ENCODE assay signal across 9 cellular contexts in genomic region chr1:47089356-47089755, GRCh38. TPM values are rescaled to one million over a fixed set of nuclear protein-coding genes. Genes with fewer than 3 reads are reported as not detected.
DNase-seq lines count a peak whose midpoint lies in the region; ATAC-seq, FAIRE-seq and TF ChIP-seq lines count a peak whose summit lies in the region.
"Not testable (repeated sequence)": the region's sequence is repeated elsewhere in the genome, so short reads cannot be mapped to it uniquely, and the experiment has no call there.
"Had no signal": no experiment of that assay in that cellular context is flagged by ENCODE, and none has a peak within 500 bp of the region (broad histone marks: within the 10 kb centered on the region; RNA-seq: fewer than 3 reads in every experiment).

No MANE protein-coding gene starts in this region.

- H3K9ac ChIP-seq in Loucy (ENCODE audit: low read depth, low read length, poor library complexity, severe bottlenecking); PC-3 (ENCODE audit: low read length); kidney (ENCODE audit: low read length in 2 of 2): not testable (repeated sequence)

- not testable (repeated sequence) for H4K20me1 ChIP-seq in Loucy (ENCODE audit: insufficient read depth, low read length, poor library complexity, severe bottlenecking); PC-3 (ENCODE audit: low read length)

- H3K4me1 ChIP-seq in Loucy (ENCODE audit: insufficient read depth, low read length, poor library complexity, severe bottlenecking); PC-3 (ENCODE audit: insufficient read depth, low read length); kidney (ENCODE audit: control insufficient read depth in 1 of 2, insufficient read depth in 1 of 2, low read depth in 1 of 2, low read length in 2 of 2); prostate gland (replicated peaks): not testable (repeated sequence)

- not testable (repeated sequence) for H3K9me3 Mint-ChIP-seq in activated CD8-positive, alpha-beta T cell treated with anti-CD3 and anti-CD28 coated beads, Interleukin-2, amount 10 ng/mL, durations not matched to agents 7 days and 5 days (ENCODE audit: insufficient read depth)

- 12% methylated on average over 3 of the region's 3 CpGs for WGBS in prostate gland

- BruUV-seq in PC-3 (replicated peaks; lab: Mats Ljungman, UMichigan), result not testable (repeated sequence)

- not testable (repeated sequence) for H3K9me3 ChIP-seq in Loucy (ENCODE audit: insufficient read depth, low read depth, low read length); PC-3 (ENCODE audit: low read length); kidney (ENCODE audit: control insufficient read depth in 1 of 2, low read length in 2 of 2); prostate gland

- POLR2A ChIA-PET in PC-3 (lab: Charles Lee; ENCODE audit: unreplicated experiment); activated CD8-positive, alpha-beta T cell treated with anti-CD3 and anti-CD28 coated beads, Interleukin-2, amount 10 ng/mL, durations not matched to agents 7 days and 5 days (lab: Charles Lee): not testable (repeated sequence)

- not testable (repeated sequence) for H3K4me2 ChIP-seq in Loucy (ENCODE audit: low read depth, low read length, poor library complexity, severe bottlenecking); PC-3 (ENCODE audit: low read length)

- in situ Hi-C loops in G401 (cut with HindIII; ENCODE audit: low sequenced_read_pairs), result not testable (repeated sequence)

- H3K4me3 Mint-ChIP-seq in activated CD8-positive, alpha-beta T cell treated with anti-CD3 and anti-CD28 coated beads, Interleukin-2, amount 10 ng/mL, durations not matched to agents 7 days and 5 days, result not testable (repeated sequence)

- not testable (repeated sequence) for H3K27me3 Mint-ChIP-seq in activated CD8-positive, alpha-beta T cell treated with anti-CD3 and anti-CD28 coated beads, Interleukin-2, amount 10 ng/mL, durations not matched to agents 7 days and 5 days (ENCODE audit: low read depth)

- intact Hi-C loops in PC-3 (cut with micrococcal nuclease); kidney (cut with DNase I); prostate gland (cut with DNase I): not testable (repeated sequence)

- not testable (repeated sequence) for H3K36me3 Mint-ChIP-seq in activated CD8-positive, alpha-beta T cell treated with anti-CD3 and anti-CD28 coated beads, Interleukin-2, amount 10 ng/mL, durations not matched to agents 7 days and 5 days (ENCODE audit: low read depth)

- H3K36me3 ChIP-seq in Loucy (ENCODE audit: insufficient read depth, low read length); PC-3 (ENCODE audit: low read depth, low read length); kidney (ENCODE audit: control insufficient read depth in 1 of 2, insufficient read depth in 2 of 2, low read length in 2 of 2); prostate gland: not testable (repeated sequence)

- peak; percentile 33 for FAIRE-seq in kidney (lab: Jason Lieb, UNC)

- peak; percentile 72 for TF ChIP-seq CTCF in 22Rv1 (IDR thresholded peaks at IDR 0.05)
- TF ChIP-seq CTCF in Loucy (conservative IDR thresholded peaks at IDR 0.05; ENCODE audit: low read length), result peak; percentile 50
- peak; percentile 44; the same call in 1 of the 2 replicates for TF ChIP-seq CTCF in PC-3 (conservative IDR thresholded peaks at IDR 0.05; ENCODE audit: low read depth, low read length)
- peak; percentile 43 for TF ChIP-seq CTCF in kidney (IDR thresholded peaks at IDR 0.05; ENCODE audit: borderline replicate concordance, extremely low read depth, insufficient read depth)
- TF ChIP-seq CTCF in prostate gland (IDR thresholded peaks at IDR 0.05), result peak; percentile 17 to 71 (median 51)

- not testable (repeated sequence) for H3K79me2 ChIP-seq in Loucy (ENCODE audit: insufficient read depth, low read length); PC-3 (ENCODE audit: low read length)

- CTCF ChIA-PET in PC-3 (lab: Charles Lee); activated CD8-positive, alpha-beta T cell treated with anti-CD3 and anti-CD28 coated beads, Interleukin-2, amount 10 ng/mL, durations not matched to agents 7 days and 5 days (lab: Charles Lee): not testable (repeated sequence)

- TF ChIP-seq POLR2A in prostate gland (IDR thresholded peaks at IDR 0.05), result not testable (repeated sequence)

- DNase-seq in G401 (ENCODE audit: low spot score), result peak; percentile 9
- peak; percentile 62 for DNase-seq in PC-3
- peak; percentile 60 for DNase-seq in activated CD8-positive, alpha-beta T cell treated with anti-CD3 and anti-CD28 coated beads, Interleukin-2, amount 10 ng/mL, durations not matched to agents 7 days and 5 days
- peak; percentile 60 for DNase-seq in dermis blood vessel endothelial cell
- not testable (repeated sequence) for DNase-seq in kidney
- DNase-seq in prostate gland (ENCODE audit: low spot score), result peak; percentile 19

- not testable (repeated sequence) for H3F3A ChIP-seq in Loucy (ENCODE audit: low read depth); PC-3 (ENCODE audit: low read length, unreplicated experiment)

- not testable (repeated sequence) for H3K27ac ChIP-seq in 22Rv1; PC-3 (ENCODE audit: low read length); kidney (ENCODE audit: low read depth in 2 of 2, low read length in 2 of 2); prostate gland

- not testable (repeated sequence) for H2AFZ ChIP-seq in Loucy (ENCODE audit: low read length); PC-3 (ENCODE audit: low read length)

- not testable (repeated sequence) for H3K4me3 ChIP-seq in Loucy (ENCODE audit: low read length, poor library complexity, severe bottlenecking); PC-3 (ENCODE audit: low read length); kidney (ENCODE audit: low read length in 2 of 2); prostate gland

- not testable (repeated sequence) for H3K27ac Mint-ChIP-seq in activated CD8-positive, alpha-beta T cell treated with anti-CD3 and anti-CD28 coated beads, Interleukin-2, amount 10 ng/mL, durations not matched to agents 7 days and 5 days

- not testable (repeated sequence) for H3K4me1 Mint-ChIP-seq in activated CD8-positive, alpha-beta T cell treated with anti-CD3 and anti-CD28 coated beads, Interleukin-2, amount 10 ng/mL, durations not matched to agents 7 days and 5 days (ENCODE audit: low read depth)

- ATAC-seq in PC-3, result peak; percentile 33; the same call in 1 of the 2 replicates
- not testable (repeated sequence) for ATAC-seq in activated CD8-positive, alpha-beta T cell treated with anti-CD3 and anti-CD28 coated beads, Interleukin-2, amount 10 ng/mL, durations not matched to agents 7 days and 5 days

- H3K27me3 ChIP-seq in Loucy (ENCODE audit: insufficient read depth, low read length, poor library complexity, severe bottlenecking); PC-3 (ENCODE audit: low read length); prostate gland (replicated peaks; ENCODE audit: insufficient read depth): not testable (repeated sequence)

- not testable (repeated sequence) for H3K9me2 ChIP-seq in Loucy (replicated peaks; ENCODE audit: low read depth, low read length); PC-3 (replicated peaks; ENCODE audit: low read length)

RNA-seq across cellular contexts. Expression of gene CYP4Z1, which starts 22.3 kb away (rescaled TPM):
- total RNA-seq in G401 (2014; rRNA removed; shearing (Covaris generic)), result not detected in 2 replicates
- total RNA-seq in PC-3 (2014; rRNA removed), result not detected in 2 replicates
- total RNA-seq in activated CD8-positive, alpha-beta T cell treated with anti-CD3 and anti-CD28 coated beads, Interleukin-2, amount 10 ng/mL, durations not matched to agents 7 days and 5 days, result not detected
- 0.17 TPM in 1 of 2 replicates, not detected in the other for total RNA-seq in dermis blood vessel endothelial cell
- 0.22 TPM for total RNA-seq in kidney
- polyA plus RNA-seq in kidney (ENCODE audit: insufficient read depth, low read depth, low replicate concordance), result 0.19 TPM
- total RNA-seq in prostate gland, result 1 to 10 TPM in 1 of 2 donors, under 1 TPM in 1; 0.87 to 2.0 TPM
- total RNA-seq: activated naive CD8-positive, alpha-beta T cell treated with anti-CD3 and anti-CD28 coated beads for 36 hours had no signal

RNA-seq across cellular contexts. Expression of gene CYP4A22, which starts 47.9 kb away (rescaled TPM):
- total RNA-seq in G401 (2014; rRNA removed; shearing (Covaris generic)), result not detected in 2 replicates
- total RNA-seq in PC-3 (2014; rRNA removed) (not detected in 2 replicates), dermis blood vessel endothelial cell (not detected in 2 replicates), kidney (4.1 TPM), prostate gland (not detected)
- total RNA-seq in activated CD8-positive, alpha-beta T cell treated with anti-CD3 and anti-CD28 coated beads, Interleukin-2, amount 10 ng/mL, durations not matched to agents 7 days and 5 days, result not detected
- polyA plus RNA-seq in kidney (ENCODE audit: insufficient read depth, low read depth, low replicate concordance), result 108 TPM
- total RNA-seq: activated naive CD8-positive, alpha-beta T cell treated with anti-CD3 and anti-CD28 coated beads for 36 hours had no signal
